7 cellular contexts compared by ENCODE assay signal in genomic region chr16:15950869-15951268, GRCh38. TPM values are rescaled to one million over a fixed set of nuclear protein-coding genes. Genes with fewer than 3 reads are reported as not detected.
A peak's percentile ranks its signal among the peaks of the same experiment; 100 is the strongest.
DNase-seq lines count a peak whose midpoint lies in the region; ATAC-seq and TF ChIP-seq lines count a peak whose summit lies in the region.

No MANE protein-coding gene starts in this region.

- no peaks in the 10 kb centered on the region for H3K27me3 Mint-ChIP-seq in activated CD8-positive, alpha-beta T cell treated with anti-CD3 and anti-CD28 coated beads for 36 hours
- H3K27me3 Mint-ChIP-seq in stimulated activated naive B cell treated with anti-CD40 and anti-IgM and Interleukin-4, amounts not matched to agents 10 μg/mL and 1 μg/mL and 100 μg/mL, for 72 hours, result no peaks in the 10 kb centered on the region

- H3K4me3 Mint-ChIP-seq in activated CD8-positive, alpha-beta T cell treated with anti-CD3 and anti-CD28 coated beads for 36 hours, result peak overlapping the region; percentile 85
- peak overlapping the region; percentile 99 for H3K4me3 Mint-ChIP-seq in stimulated activated naive B cell treated with anti-CD40 and anti-IgM and Interleukin-4, amounts not matched to agents 10 μg/mL and 1 μg/mL and 100 μg/mL, for 72 hours

- peak overlapping the region; percentile 60 for H3K4me3 ChIP-seq in HL-60 (replicated peaks; ENCODE audit: insufficient read depth, low read length)
- H3K4me3 ChIP-seq in iPS-11a (ENCODE audit: low read depth, low read length), result peak overlapping the region; percentile 76

- ATAC-seq in activated CD8-positive, alpha-beta T cell treated with anti-CD3 and anti-CD28 coated beads for 36 hours, result no peak
- no peak for ATAC-seq in stimulated activated naive B cell treated with anti-CD40 and anti-IgM and Interleukin-4, amounts not matched to agents 10 μg/mL and 1 μg/mL and 100 μg/mL, for 72 hours (replicated peaks)
- ATAC-seq in HG02798 (IDR thresholded peaks at IDR 0.05; ENCODE audit: poor library complexity, unreplicated experiment), result no peak
- no peak for ATAC-seq in HG03097 (IDR thresholded peaks at IDR 0.05; ENCODE audit: low FRiP score, unreplicated experiment)

- H3K9me3 Mint-ChIP-seq in activated CD8-positive, alpha-beta T cell treated with anti-CD3 and anti-CD28 coated beads for 36 hours, result peaks cover 3% of the 10 kb centered on the region
- H3K9me3 Mint-ChIP-seq in stimulated activated naive B cell treated with anti-CD40 and anti-IgM and Interleukin-4, amounts not matched to agents 10 μg/mL and 1 μg/mL and 100 μg/mL, for 72 hours, result no peaks in the 10 kb centered on the region

- no peak for TF ChIP-seq CTCF in HL-60 (IDR thresholded peaks at IDR 0.05; ENCODE audit: insufficient read depth, low read length)
- no peak for TF ChIP-seq CTCF in activated CD8-positive, alpha-beta T cell treated with anti-CD3 and anti-CD28 coated beads for 36 hours (IDR thresholded peaks at IDR 0.05)

- 0 out of 2 replicates have a peak overlapping the region, but pooled peaks have one; percentile 2 for H3K27ac ChIP-seq in HL-60 (replicated peaks)

- peaks cover 55% of the 10 kb centered on the region for H3K4me1 Mint-ChIP-seq in activated CD8-positive, alpha-beta T cell treated with anti-CD3 and anti-CD28 coated beads for 36 hours (ENCODE audit: low read depth)
- H3K4me1 Mint-ChIP-seq in stimulated activated naive B cell treated with anti-CD40 and anti-IgM and Interleukin-4, amounts not matched to agents 10 μg/mL and 1 μg/mL and 100 μg/mL, for 72 hours, result peaks cover 39 to 65% of the 10 kb centered on the region in 2 donors

- peaks cover 42% of the 10 kb centered on the region for H3K36me3 Mint-ChIP-seq in activated CD8-positive, alpha-beta T cell treated with anti-CD3 and anti-CD28 coated beads for 36 hours (ENCODE audit: low read depth)
- H3K36me3 Mint-ChIP-seq in stimulated activated naive B cell treated with anti-CD40 and anti-IgM and Interleukin-4, amounts not matched to agents 10 μg/mL and 1 μg/mL and 100 μg/mL, for 72 hours, result peaks cover 11 to 19% of the 10 kb centered on the region in 2 donors

- no peaks in the 10 kb centered on the region for H3K27me3 ChIP-seq in HL-60 (ENCODE audit: insufficient read depth, poor library complexity, severe bottlenecking)

- POLR2A ChIA-PET in activated CD8-positive, alpha-beta T cell treated with anti-CD3 and anti-CD28 coated beads for 36 hours (lab: Charles Lee), result interaction anchor here (0.8 to 3.0 kb wide), 4 partner anchors 9 to 95 kb away, joined by 3 to 32 read pairs (median 6); partner anchors contain the start of gene CEP20

- intact Hi-C loops in activated CD8-positive, alpha-beta T cell treated with anti-CD3 and anti-CD28 coated beads for 36 hours (cut with micrococcal nuclease), result loop anchor here (5.0 kb wide), 1 partner anchor 64 kb away; the partner anchor contains the start of gene CEP20

- no peak for DNase-seq in HL-60 (ENCODE audit: low read depth in 1 of 2, low spot score in 1 of 2)
- DNase-seq in activated CD8-positive, alpha-beta T cell treated with anti-CD3 and anti-CD28 coated beads for 36 hours, result no peak
- DNase-seq in stimulated activated naive B cell treated with anti-CD40 and anti-IgM and Interleukin-4, amounts not matched to agents 10 μg/mL and 1 μg/mL and 100 μg/mL, for 72 hours, result no peak
- no peak for DNase-seq in SHP77 (lab: John Stamatoyannopoulos, UW)

- CTCF ChIA-PET in activated CD8-positive, alpha-beta T cell treated with anti-CD3 and anti-CD28 coated beads for 36 hours (lab: Charles Lee), result interaction anchor here (1.1 kb wide), 1 partner anchor 9 kb away, joined by 3 read pairs; no protein-coding TSS in a partner anchor

- H3K27ac Mint-ChIP-seq in activated CD8-positive, alpha-beta T cell treated with anti-CD3 and anti-CD28 coated beads for 36 hours, result peak overlapping the region; percentile 99
- peak overlapping the region; percentile 99 for H3K27ac Mint-ChIP-seq in stimulated activated naive B cell treated with anti-CD40 and anti-IgM and Interleukin-4, amounts not matched to agents 10 μg/mL and 1 μg/mL and 100 μg/mL, for 72 hours

RNA-seq across cellular contexts. Expression of gene ABCC1, which starts 1.5 kb away (rescaled TPM):
- total RNA-seq in activated CD8-positive, alpha-beta T cell treated with anti-CD3 and anti-CD28 coated beads for 36 hours, result 10 to 100 TPM; 64.5 to 67.6 TPM
